In the genomic region with DNA sequence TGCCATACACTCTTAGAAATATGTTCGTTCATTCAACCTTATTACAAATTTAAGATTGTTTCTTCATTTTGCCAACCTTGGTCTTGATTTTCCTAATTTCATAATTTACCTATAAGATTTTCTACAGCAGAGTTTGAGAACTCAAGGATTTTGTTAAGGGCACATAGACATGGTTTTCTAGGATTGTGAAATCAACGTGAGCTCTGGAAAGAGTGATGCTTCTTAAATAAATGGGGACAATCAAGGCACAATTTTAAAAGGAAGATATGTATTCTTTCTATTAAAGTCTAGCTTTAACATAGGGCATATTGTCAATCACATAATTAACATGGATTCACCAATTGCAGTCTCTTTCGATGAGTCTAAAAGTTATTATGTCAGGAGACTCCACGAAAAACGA, we compare ENCODE assay signal across 37 cellular contexts.
"Had no signal": no experiment of that assay in that cellular context is flagged by ENCODE, and none has a peak within 500 bp of the region (broad histone marks: within the 10 kb centered on the region; RNA-seq: fewer than 3 reads in every experiment).

No MANE protein-coding gene starts in this region.

- DNase-seq: Karpas-422, Kasumi-1, MG63, MM.1S, MV-4-11, NCI-H1048, NCI-H1092, NCI-H1092 treated with DMSO at 0.1 percent for 48 hours, NCI-H1105, NCI-H1105 treated with DMSO at 0.1 percent for 48 hours, NCI-H1417, NCI-H1417 treated with DMSO at 0.1 percent for 48 hours, NCI-H1436, NCI-H1436 treated with DMSO at 0.1 percent for 48 hours, NCI-H146, NCI-H1694, NCI-H1694 treated with DMSO at 0.1 percent for 48 hours, NCI-H187, NCI-H187 treated with DMSO at 0.1 percent for 48 hours, NCI-H1930, NCI-H2029, NCI-H2029 treated with DMSO at 0.1 percent for 48 hours, NCI-H2081, NCI-H2081 treated with DMSO at 0.1 percent for 48 hours, NCI-H2107, NCI-H2171, NCI-H2171 treated with DMSO at 0.1 percent for 48 hours, NCI-H2227 treated with DMSO at 0.1 percent for 48 hours, NCI-H226, NCI-H345, NCI-H446, NCI-H446 treated with DMSO at 0.1 percent for 48 hours, NCI-H510A, NCI-H510A treated with DMSO at 0.1 percent for 48 hours, NCI-H524, NCI-H524 treated with DMSO at 0.1 percent for 48 hours, NCI-H526 had no signal

- H3K9me3 ChIP-seq: MG63 had no signal

- H3K4me3 ChIP-seq: MG63 had no signal

- H3K36me3 ChIP-seq: MG63 had no signal
